Comparison of ENCODE assay signal across 18 cellular contexts in genomic region chr7:155824195-155824915, GRCh38. TPM values are rescaled to one million over a fixed set of nuclear protein-coding genes. Genes with fewer than 3 reads are reported as not detected.
DNase-seq lines count a peak whose midpoint lies in the region; ATAC-seq, FAIRE-seq and TF ChIP-seq lines count a peak whose summit lies in the region.
"Had no signal": no experiment of that assay in that cellular context is flagged by ENCODE, and none has a peak within 500 bp of the region (broad histone marks: within the 10 kb centered on the region; RNA-seq: fewer than 3 reads in every experiment).

No MANE protein-coding gene starts in this region.

- no peak overlapping the region for H3K27ac Mint-ChIP-seq in T-cell
- H3K27ac Mint-ChIP-seq: activated naive CD8-positive, alpha-beta T cell treated with anti-CD3 and anti-CD28 coated beads, Interleukin-2, amount 50 U/mL, for 24 hours; activated T-cell treated with anti-CD3 and anti-CD28 coated beads, Interleukin-2, amount 50 U/mL, for 24 hours; type B pancreatic cell had no signal

- H3K4me2 ChIP-seq in fibroblast of lung (ENCODE audit: extremely low read depth, insufficient read depth, low read length), result no peak overlapping the region

- intact Hi-C loops in prostate gland (cut with DNase I), result no loop called here

- POLR2A ChIA-PET in T-cell (lab: Charles Lee), result no interaction called here

- peak in 1 of 2 donors; percentile 22 for TF ChIP-seq POLR2A in Peyer's patch (IDR thresholded peaks at IDR 0.05)
- TF ChIP-seq POLR2A in prostate gland (IDR thresholded peaks at IDR 0.05), result peak; percentile 26

- peaks cover 15 to 38% of the 10 kb centered on the region in 2 donors for H3K27me3 Mint-ChIP-seq in T-cell

- no peak for TF ChIP-seq CTCF in Peyer's patch (IDR thresholded peaks at IDR 0.05)
- TF ChIP-seq CTCF in fibroblast of lung (conservative IDR thresholded peaks at IDR 0.05 in 1 of 2, IDR thresholded peaks at IDR 0.05 in 1 of 2; ENCODE audit: low read depth in 1 of 2, low read length in 2 of 2), result no peak
- no peak for TF ChIP-seq CTCF in prostate gland (IDR thresholded peaks at IDR 0.05)

- no peaks in the 10 kb centered on the region for H3K79me2 ChIP-seq in fibroblast of lung (ENCODE audit: control insufficient read depth, insufficient read depth, low read length)

- H4K20me1 ChIP-seq in fibroblast of lung (ENCODE audit: control insufficient read depth, extremely low read depth, insufficient read depth, low read length), result no peaks in the 10 kb centered on the region

- H3K27ac ChIP-seq in Peyer's patch (peak overlapping the region in 1 of 4 donors; percentile 1), fibroblast of lung (ENCODE audit: insufficient read depth, low read length) (no peak overlapping the region), prostate gland (no peak overlapping the region)
- H3K27ac ChIP-seq: sigmoid colon had no signal

- no peaks in the 10 kb centered on the region for H3K36me3 ChIP-seq in Peyer's patch
- H3K36me3 ChIP-seq in fibroblast of lung (ENCODE audit: control insufficient read depth, insufficient read depth, low read length), result no peaks in the 10 kb centered on the region
- no peaks in the 10 kb centered on the region for H3K36me3 ChIP-seq in prostate gland
- H3K36me3 ChIP-seq: sigmoid colon had no signal

- H2AFZ ChIP-seq in fibroblast of lung (ENCODE audit: low read length), result no peak overlapping the region

- CTCF ChIA-PET in T-cell (lab: Charles Lee), result no interaction called here

- WGBS in prostate gland, result 62% methylated on average over 19 of the region's 19 CpGs

- H3K27me3 ChIP-seq in Peyer's patch (no peaks in the 10 kb centered on the region), fibroblast of lung (ENCODE audit: control insufficient read depth, insufficient read depth, low read length) (no peaks in the 10 kb centered on the region), prostate gland (replicated peaks; ENCODE audit: insufficient read depth) (no peaks in the 10 kb centered on the region)

- H3K4me3 ChIP-seq in Peyer's patch (no peak overlapping the region), fibroblast of lung (replicated peaks in 1 of 4; ENCODE audit: control extremely low read depth in 1 of 4, insufficient read depth in 1 of 4, low read depth in 3 of 4, low read length in 4 of 4) (no peak overlapping the region), prostate gland (no peak overlapping the region)
- H3K4me3 ChIP-seq: sigmoid colon had no signal

- peak; percentile 75 for DNase-seq in H4 (ENCODE audit: low spot score)
- DNase-seq in Peyer's patch, result peak in 2 of 3 donors; percentile 79 to 86
- DNase-seq in fibroblast of lung (ENCODE audit: low read depth in 2 of 2), result peak; percentile 56 to 83
- DNase-seq in prostate gland (ENCODE audit: low spot score), result peak; percentile 60
- DNase-seq in NCI-H146 (lab: John Stamatoyannopoulos, UW), result no peak
- no peak for DNase-seq in GM19239 (ENCODE audit: insufficient read length, low spot score)
- DNase-seq in T-cell, result no peak
- DNase-seq: activated CD4-positive, alpha-beta T cell treated with anti-CD3 and anti-CD28 coated beads, Interleukin-2, amount 50 U/mL, for 1 hour; activated naive CD8-positive, alpha-beta T cell treated with anti-CD3 and anti-CD28 coated beads, Interleukin-2, amount 50 U/mL, for 24 hours; activated T-cell treated with anti-CD3 and anti-CD28 coated beads, Interleukin-2, amount 50 U/mL, for 24 hours; AML-193; DMS153; SHP77 treated with DMSO at 0.1 percent for 48 hours; sigmoid colon; stimulated activated CD4-positive, alpha-beta T cell treated with anti-CD3 and anti-CD28 coated beads, Interleukin-4, amount 100 ng/mL, for 4 hours had no signal

- no peak overlapping the region for H3K4me3 Mint-ChIP-seq in T-cell
- H3K4me3 Mint-ChIP-seq: activated naive CD8-positive, alpha-beta T cell treated with anti-CD3 and anti-CD28 coated beads, Interleukin-2, amount 50 U/mL, for 24 hours; activated T-cell treated with anti-CD3 and anti-CD28 coated beads, Interleukin-2, amount 50 U/mL, for 24 hours; neural crest cell; type B pancreatic cell had no signal

- no peaks in the 10 kb centered on the region for H3K9me3 Mint-ChIP-seq in T-cell
- H3K9me3 Mint-ChIP-seq: activated naive CD8-positive, alpha-beta T cell treated with anti-CD3 and anti-CD28 coated beads, Interleukin-2, amount 50 U/mL, for 24 hours; activated T-cell treated with anti-CD3 and anti-CD28 coated beads, Interleukin-2, amount 50 U/mL, for 24 hours; neural crest cell; type B pancreatic cell had no signal

- ATAC-seq in GM19397 (IDR thresholded peaks at IDR 0.05; ENCODE audit: unreplicated experiment), result no peak
- ATAC-seq in T-cell (replicated peaks in 1 of 4), result no peak
- ATAC-seq: activated naive CD8-positive, alpha-beta T cell treated with anti-CD3 and anti-CD28 coated beads, Interleukin-2, amount 50 U/mL, for 24 hours had no signal

- H3K9me3 ChIP-seq in Peyer's patch, result no peaks in the 10 kb centered on the region
- H3K9me3 ChIP-seq in fibroblast of lung (ENCODE audit: control insufficient read depth, insufficient read depth, low read depth, low read length), result no peaks in the 10 kb centered on the region
- no peaks in the 10 kb centered on the region for H3K9me3 ChIP-seq in prostate gland
- H3K9me3 ChIP-seq: sigmoid colon had no signal

- no peak for FAIRE-seq in GM19239 (lab: Jason Lieb, UNC)

- H3K4me1 ChIP-seq in Peyer's patch, result no peaks in the 10 kb centered on the region
- H3K4me1 ChIP-seq in fibroblast of lung (ENCODE audit: control insufficient read depth, extremely low read depth, insufficient read depth, low read length), result no peaks in the 10 kb centered on the region
- H3K4me1 ChIP-seq in prostate gland (replicated peaks), result no peaks in the 10 kb centered on the region
- H3K4me1 ChIP-seq: sigmoid colon had no signal

- no peaks in the 10 kb centered on the region for H3K4me1 Mint-ChIP-seq in T-cell
- H3K4me1 Mint-ChIP-seq: activated naive CD8-positive, alpha-beta T cell treated with anti-CD3 and anti-CD28 coated beads, Interleukin-2, amount 50 U/mL, for 24 hours; neural crest cell had no signal

- no peaks in the 10 kb centered on the region for H3K36me3 Mint-ChIP-seq in T-cell
- H3K36me3 Mint-ChIP-seq: type B pancreatic cell had no signal

- no peak overlapping the region for H3K9ac ChIP-seq in fibroblast of lung (ENCODE audit: insufficient read depth, low read length)

RNA-seq across cellular contexts. Expression of gene SHH, which starts 12.1 kb away (rescaled TPM):
- not detected in 2 replicates for total RNA-seq in H4 (2014; rRNA removed; shearing (Covaris generic))
- total RNA-seq in Peyer's patch (1 to 10 TPM in 3 of 4 donors, not detected in 1; 1.4 to 2.5 (median 2.1) TPM), fibroblast of lung (under 0.01 TPM in 2 replicates), prostate gland (1 to 10 TPM in 1 of 2 donors, under 1 TPM in 1; 0.32 to 1.2 TPM), T-cell (under 1 TPM in 1 of 5 donors, not detected in 4; 0.06 TPM)
- polyA plus RNA-seq in fibroblast of lung, result not detected in 2 replicates
- 0.07 TPM in 1 of 2 replicates, not detected in the other for polyA plus RNA-seq in fibroblast of lung (2012)
- not detected in 2 replicates for polyA minus RNA-seq in fibroblast of lung (ENCODE audit: low replicate concordance)
- total RNA-seq: neural crest cell, sigmoid colon had no signal

Comparison
In these comparisons a context has a peak if more than half of its experiments do, and no peak if none do; other contexts are left out.
1. DNase-seq: peak in H4 (single experiment), Peyer's patch (2 of 3), fibroblast of lung (2 of 2) and prostate gland (single experiment); none in NCI-H146 (single experiment), GM19239 (single experiment) and T-cell (0 of 34).